In the genomic region with DNA sequence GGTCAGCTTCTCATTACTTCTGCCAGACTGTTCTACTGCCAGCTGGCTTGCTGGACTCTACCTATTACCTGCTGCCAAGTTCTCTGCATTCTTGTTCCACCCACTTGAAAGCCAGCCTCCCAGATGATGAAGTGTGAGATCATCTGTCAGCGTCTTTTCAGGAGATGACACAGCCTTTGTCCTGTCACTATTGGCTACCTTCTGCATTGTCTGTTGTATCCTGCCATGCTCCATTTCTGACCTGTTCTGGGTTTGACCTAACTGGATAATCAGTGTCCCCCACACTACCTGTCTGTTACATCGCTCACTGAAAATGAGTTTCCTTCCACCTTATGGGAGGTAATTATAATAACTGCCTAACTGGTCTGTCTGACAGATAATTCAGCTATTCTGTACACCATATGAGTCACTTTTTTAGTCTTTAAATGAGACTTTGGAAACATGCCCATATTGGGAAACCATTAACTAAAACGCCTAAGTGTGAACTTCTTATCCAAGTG, we compare ENCODE assay signal across 21 cellular contexts.
DNase-seq lines count a peak whose midpoint lies in the region; ATAC-seq, FAIRE-seq and TF ChIP-seq lines count a peak whose summit lies in the region.
"Had no signal": no experiment of that assay in that cellular context is flagged by ENCODE, and none has a peak within 500 bp of the region (broad histone marks: within the 10 kb centered on the region; RNA-seq: fewer than 3 reads in every experiment).

No MANE protein-coding gene starts in this region.

- TF ChIP-seq CTCF in left lung (IDR thresholded peaks at IDR 0.05), result no peak
- no peak for TF ChIP-seq CTCF in sigmoid colon (IDR thresholded peaks at IDR 0.05)

- H3K27ac ChIP-seq in left lung, result no peak overlapping the region
- H3K27ac ChIP-seq in sigmoid colon, result no peak overlapping the region
- no peak overlapping the region for H3K27ac ChIP-seq in SJCRH30
- H3K27ac ChIP-seq: C4-2B had no signal

- DNase-seq in Daoy (ENCODE audit: low read depth) (peak; percentile 24), M059J (ENCODE audit: low read depth) (peak; percentile 62), SW480 (ENCODE audit: low spot score) (peak; percentile 50), left lung (no peak), sigmoid colon (no peak), SJCRH30 (no peak), iPS-NIHi11 (ENCODE audit: low spot score) (no peak), frontal cortex (ENCODE audit: low spot score in 2 of 2) (no peak)
- DNase-seq: activated CD4-positive, alpha-beta T cell treated with anti-CD3 and anti-CD28 coated beads for 4 hours; activated naive CD8-positive, alpha-beta T cell treated with anti-CD3 and anti-CD28 coated beads, Interleukin-2, amount 10 ng/mL, durations not matched to agents 7 days and 5 days; central memory CD4-positive, alpha-beta T cell; endodermal cell; H9; head of caudate nucleus; NCI-H1694; NCI-H526; SHP77; stimulated activated CD4-positive, alpha-beta T cell treated with anti-CD3 and anti-CD28 coated beads, Interleukin-12 subunit alpha, Interleukin-12 subunit beta, amount 100 ng/mL, for 4 hours had no signal

- 59 to 73% methylated on average over 3 of the region's 3 CpGs for WGBS in sigmoid colon, 2 donors

- H3K9me3 ChIP-seq in left lung, result peaks cover 0 to 7% of the 10 kb centered on the region in 2 donors
- H3K9me3 ChIP-seq in sigmoid colon, result no peaks in the 10 kb centered on the region
- no peaks in the 10 kb centered on the region for H3K9me3 ChIP-seq in SJCRH30 (replicated peaks)

- H3K4me3 ChIP-seq in left lung (no peak overlapping the region), sigmoid colon (no peak overlapping the region), SJCRH30 (no peak overlapping the region)
- H3K4me3 ChIP-seq: GM12878, K562 had no signal

- no peak for TF ChIP-seq EP300 in sigmoid colon (IDR thresholded peaks at IDR 0.05)

- no peaks in the 10 kb centered on the region for H3K36me3 ChIP-seq in left lung
- no peaks in the 10 kb centered on the region for H3K36me3 ChIP-seq in sigmoid colon
- no peaks in the 10 kb centered on the region for H3K36me3 ChIP-seq in SJCRH30

- FAIRE-seq in frontal cortex (lab: Jason Lieb, UNC), result no peak
- FAIRE-seq: GM12878, K562 had no signal

- no peak for TF ChIP-seq POLR2A in sigmoid colon (IDR thresholded peaks at IDR 0.05)

- H3K27me3 ChIP-seq in left lung, result no peaks in the 10 kb centered on the region
- H3K27me3 ChIP-seq in sigmoid colon, result no peaks in the 10 kb centered on the region
- H3K27me3 ChIP-seq in SJCRH30, result no peaks in the 10 kb centered on the region

- peak; percentile 56 for ATAC-seq in left lung
- ATAC-seq: GM12878, K562 had no signal

- intact Hi-C loops in left lung (cut with DNase I) (no loop called here), sigmoid colon (cut with DNase I) (no loop called here)

- H3K4me1 ChIP-seq in left lung (no peaks in the 10 kb centered on the region), sigmoid colon (no peaks in the 10 kb centered on the region), SJCRH30 (no peaks in the 10 kb centered on the region)

Comparison
In these comparisons a context has a peak if more than half of its experiments do, and no peak if none do; other contexts are left out.
1. DNase-seq: peak in Daoy (single experiment), M059J (single experiment) and SW480 (single experiment); none in left lung (0 of 2), sigmoid colon (single experiment), SJCRH30 (0 of 2), iPS-NIHi11 (single experiment) and frontal cortex (0 of 2).